Comparison of ENCODE assay signal across 21 cellular contexts in the genomic region with DNA sequence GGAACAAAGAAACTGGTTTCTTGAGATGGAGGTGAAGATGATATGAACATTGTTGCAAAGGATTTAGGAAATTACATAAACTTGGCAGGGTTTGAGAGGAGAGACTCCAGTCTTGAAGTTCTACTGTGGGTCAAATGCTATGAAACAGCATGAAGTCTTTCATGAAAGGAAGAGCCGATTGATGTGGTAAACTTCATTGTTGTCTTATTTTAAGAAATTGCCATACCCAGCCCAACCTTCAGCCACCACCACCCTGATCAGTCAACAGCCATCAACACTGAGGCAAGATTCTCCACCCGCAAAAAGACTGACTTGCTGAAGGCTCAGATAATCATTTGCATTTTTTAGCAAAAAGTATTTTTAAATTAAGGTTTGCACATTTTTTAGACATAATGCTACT. TPM values are rescaled to one million over a fixed set of nuclear protein-coding genes. Genes with fewer than 3 reads are reported as not detected.
DNase-seq lines count a peak whose midpoint lies in the region; ATAC-seq and TF ChIP-seq lines count a peak whose summit lies in the region.
"Had no signal": no experiment of that assay in that cellular context is flagged by ENCODE, and none has a peak within 500 bp of the region (broad histone marks: within the 10 kb centered on the region; RNA-seq: fewer than 3 reads in every experiment).

No MANE protein-coding gene starts in this region.

- peak overlapping the region; percentile 30 for H3K18ac ChIP-seq in mesendoderm (ENCODE audit: low read length)

- POLR2A ChIA-PET in CD4-positive, alpha-beta T cell (lab: Charles Lee), result interaction anchor here (1.0 kb wide), 1 partner anchor 20 kb away, joined by 3 read pairs; no protein-coding TSS in a partner anchor

- H3K9ac ChIP-seq in DND-41 (ENCODE audit: low read depth, low read length), result peak overlapping the region; percentile 58
- no peak overlapping the region for H3K9ac ChIP-seq in mesendoderm (ENCODE audit: low read length)

- H3K27ac ChIP-seq in CD4-positive, alpha-beta T cell (ENCODE audit: low read depth, low read length), result no peak overlapping the region
- H3K27ac ChIP-seq in DND-41 (ENCODE audit: low read length), result peak overlapping the region; percentile 92
- no peak overlapping the region for H3K27ac ChIP-seq in mesendoderm (ENCODE audit: low read depth, low read length)
- H3K27ac ChIP-seq: foreskin keratinocyte, thyroid gland had no signal

- H3K27ac Mint-ChIP-seq in CD4-positive, alpha-beta T cell, result peak overlapping the region; percentile 84
- H3K27ac Mint-ChIP-seq in T-helper 2 cell treated with Interferon-gamma antibody and Interleukin-4, amounts not matched to agents 5 μg/mL and 100 μg/mL, for 36 hours, result peak overlapping the region; percentile 17
- H3K27ac Mint-ChIP-seq in mesothelial cell of epicardium, result no peak overlapping the region
- H3K27ac Mint-ChIP-seq: activated B cell treated with CpG ODN at 0.5 μM for 24 hours; activated naive CD8-positive, alpha-beta T cell treated with anti-CD3 and anti-CD28 coated beads for 36 hours had no signal

- H4K8ac ChIP-seq in mesendoderm (ENCODE audit: low read depth, low read length), result no peak overlapping the region

- no peak overlapping the region for H3K56ac ChIP-seq in mesendoderm (ENCODE audit: low read length)

- H2BK120ac ChIP-seq in mesendoderm (ENCODE audit: low read depth, low read length), result no peak overlapping the region

- no peak for ATAC-seq in CD4-positive, alpha-beta T cell (ENCODE audit: poor library complexity)
- ATAC-seq in DND-41 (ENCODE audit: insufficient read depth, low read depth) (peak; percentile 74), GM18511 (IDR thresholded peaks at IDR 0.05; ENCODE audit: unreplicated experiment) (no peak)
- ATAC-seq: activated T-cell treated with anti-CD3 and anti-CD28 coated beads, Interleukin-2, amount 50 U/mL, for 4 hours; foreskin keratinocyte; K562 had no signal

- no peak overlapping the region for H2BK15ac ChIP-seq in mesendoderm (replicated peaks; ENCODE audit: low read depth)

- no peak overlapping the region for H2BK5ac ChIP-seq in mesendoderm (ENCODE audit: low read length)

- no peaks in the 10 kb centered on the region for H3K27me3 ChIP-seq in CD4-positive, alpha-beta T cell (ENCODE audit: control insufficient read depth, insufficient read depth, low read length)
- H3K27me3 ChIP-seq in DND-41 (ENCODE audit: insufficient read depth, low read length, poor library complexity) (no peaks in the 10 kb centered on the region), mesendoderm (ENCODE audit: insufficient read depth, low read length, poor library complexity) (no peaks in the 10 kb centered on the region)
- H3K27me3 ChIP-seq: foreskin keratinocyte, thyroid gland had no signal

- no peak overlapping the region for H4K5ac ChIP-seq in mesendoderm (ENCODE audit: low read length)

- peak overlapping the region; percentile 3 for H3K4me3 Mint-ChIP-seq in CD4-positive, alpha-beta T cell
- H3K4me3 Mint-ChIP-seq in T-helper 2 cell treated with Interferon-gamma antibody and Interleukin-4, amounts not matched to agents 5 μg/mL and 100 μg/mL, for 36 hours, result peak overlapping the region; percentile 13
- H3K4me3 Mint-ChIP-seq in mesothelial cell of epicardium, result no peak overlapping the region
- H3K4me3 Mint-ChIP-seq: activated B cell treated with CpG ODN at 0.5 μM for 24 hours; activated naive CD8-positive, alpha-beta T cell treated with anti-CD3 and anti-CD28 coated beads for 36 hours had no signal

- H3K9me3 Mint-ChIP-seq in CD4-positive, alpha-beta T cell, result no peaks in the 10 kb centered on the region
- no peaks in the 10 kb centered on the region for H3K9me3 Mint-ChIP-seq in T-helper 2 cell treated with Interferon-gamma antibody and Interleukin-4, amounts not matched to agents 5 μg/mL and 100 μg/mL, for 36 hours
- peaks cover 4% of the 10 kb centered on the region for H3K9me3 Mint-ChIP-seq in mesothelial cell of epicardium
- H3K9me3 Mint-ChIP-seq: activated B cell treated with CpG ODN at 0.5 μM for 24 hours; activated naive CD8-positive, alpha-beta T cell treated with anti-CD3 and anti-CD28 coated beads for 36 hours; activated T-cell treated with anti-CD3 and anti-CD28 coated beads, Interleukin-2, amount 50 U/mL, for 4 hours had no signal

- H2AFZ ChIP-seq in DND-41 (ENCODE audit: low read depth, low read length), result no peak overlapping the region

- peaks cover 25% of the 10 kb centered on the region for H3K79me2 ChIP-seq in DND-41 (ENCODE audit: insufficient read depth, low read length)
- peaks cover 49% of the 10 kb centered on the region for H3K79me2 ChIP-seq in mesendoderm (ENCODE audit: control insufficient read depth, insufficient read depth, low read length)

- CTCF ChIA-PET in CD4-positive, alpha-beta T cell (lab: Charles Lee), result no interaction called here

- no peak overlapping the region for H3K4ac ChIP-seq in mesendoderm (ENCODE audit: low read depth, low read length)

- peaks cover 24% of the 10 kb centered on the region for H3K79me1 ChIP-seq in mesendoderm (ENCODE audit: low read length)

- no peak for TF ChIP-seq CTCF in CD4-positive, alpha-beta T cell (IDR thresholded peaks at IDR 0.05)
- TF ChIP-seq CTCF in DND-41 (IDR thresholded peaks at IDR 0.05; ENCODE audit: borderline replicate concordance, extremely low read depth, low read length, poor library complexity, severe bottlenecking) (no peak), mesothelial cell of epicardium (IDR thresholded peaks at IDR 0.05; ENCODE audit: unreplicated experiment) (no peak)

- H4K20me1 ChIP-seq in DND-41 (ENCODE audit: insufficient read depth, low read length), result no peaks in the 10 kb centered on the region

- H3K36me3 ChIP-seq in DND-41 (ENCODE audit: insufficient read depth, low read length), result no peaks in the 10 kb centered on the region
- no peaks in the 10 kb centered on the region for H3K36me3 ChIP-seq in mesendoderm (ENCODE audit: control insufficient read depth, insufficient read depth, low read length)
- H3K36me3 ChIP-seq: thyroid gland had no signal

- WGBS in mesendoderm (ENCODE audit: extremely low coverage, insufficient coverage, low lambda C conversion rate), result no CpG with 5 or more reads among the region's 2 CpGs

- no peak overlapping the region for H3K23ac ChIP-seq in mesendoderm (ENCODE audit: low read length)

- no peaks in the 10 kb centered on the region for H3K9me3 ChIP-seq in CD4-positive, alpha-beta T cell (ENCODE audit: control insufficient read depth, low read length)
- H3K9me3 ChIP-seq in DND-41 (ENCODE audit: insufficient read depth, low read length, severe bottlenecking), result no peaks in the 10 kb centered on the region
- H3K9me3 ChIP-seq: thyroid gland had no signal

- H3K4me1 Mint-ChIP-seq in CD4-positive, alpha-beta T cell (ENCODE audit: low read depth), result peaks cover 58% of the 10 kb centered on the region
- H3K4me1 Mint-ChIP-seq in T-helper 2 cell treated with Interferon-gamma antibody and Interleukin-4, amounts not matched to agents 5 μg/mL and 100 μg/mL, for 36 hours (ENCODE audit: low read depth), result peaks cover 24% of the 10 kb centered on the region
- peaks cover 47% of the 10 kb centered on the region for H3K4me1 Mint-ChIP-seq in mesothelial cell of epicardium
- H3K4me1 Mint-ChIP-seq: activated B cell treated with CpG ODN at 0.5 μM for 24 hours had no signal

- H3K4me3 ChIP-seq in DND-41 (ENCODE audit: low read depth in 1 of 2, low read length in 2 of 2) (no peak overlapping the region), mesendoderm (ENCODE audit: low read length) (no peak overlapping the region)
- H3K4me3 ChIP-seq: K562, thyroid gland had no signal

- DNase-seq in CD4-positive, alpha-beta T cell, result no peak
- DNase-seq in DND-41 (peak; percentile 70), mesendoderm (no peak), AG08396 (ENCODE audit: low spot score) (no peak), mesothelial cell of epicardium (ENCODE audit: low spot score in 2 of 2, unreplicated experiment in 2 of 2) (no peak)
- DNase-seq in T-helper 2 cell treated with Interferon-gamma antibody and Interleukin-4, amounts not matched to agents 5 μg/mL and 100 μg/mL, for 36 hours (ENCODE audit: low spot score), result no peak
- DNase-seq: activated B cell treated with CpG ODN at 0.5 μM for 24 hours; activated naive CD8-positive, alpha-beta T cell treated with anti-CD3 and anti-CD28 coated beads for 36 hours; activated T-cell treated with anti-CD3 and anti-CD28 coated beads, Interleukin-2, amount 50 U/mL, for 4 hours; cerebellar nuclear complex; COR-L47; erythroblast; foreskin keratinocyte; hippocampal formation; NK-92 treated with Interleukin-12 subunit alpha and Interleukin-12 subunit beta, amount 100 ng/mL, for 24 hours; retina; stimulated activated CD4-positive, alpha-beta T cell treated with anti-CD3 and anti-CD28 coated beads, Interleukin-4, amount 100 ng/mL, for 1 hour; stimulated activated naive CD4-positive, alpha-beta T cell treated with Interleukin-2 at 50 U/mL for 16 hours; thyroid gland had no signal

- intact Hi-C loops in CD4-positive, alpha-beta T cell (cut with DNase I, micrococcal nuclease), result no loop called here

- no peaks in the 10 kb centered on the region for H3K27me3 Mint-ChIP-seq in CD4-positive, alpha-beta T cell
- H3K27me3 Mint-ChIP-seq in T-helper 2 cell treated with Interferon-gamma antibody and Interleukin-4, amounts not matched to agents 5 μg/mL and 100 μg/mL, for 36 hours (ENCODE audit: low read depth), result no peaks in the 10 kb centered on the region
- H3K27me3 Mint-ChIP-seq in mesothelial cell of epicardium (ENCODE audit: low read depth), result no peaks in the 10 kb centered on the region
- H3K27me3 Mint-ChIP-seq: activated B cell treated with CpG ODN at 0.5 μM for 24 hours had no signal

- H3K36me3 Mint-ChIP-seq in CD4-positive, alpha-beta T cell (ENCODE audit: low read depth), result no peaks in the 10 kb centered on the region
- peaks cover 2% of the 10 kb centered on the region for H3K36me3 Mint-ChIP-seq in T-helper 2 cell treated with Interferon-gamma antibody and Interleukin-4, amounts not matched to agents 5 μg/mL and 100 μg/mL, for 36 hours (ENCODE audit: low read depth)
- no peaks in the 10 kb centered on the region for H3K36me3 Mint-ChIP-seq in mesothelial cell of epicardium

- H3K4me1 ChIP-seq in DND-41 (ENCODE audit: insufficient read depth, low read length), result peaks cover 64% of the 10 kb centered on the region
- peaks cover 38% of the 10 kb centered on the region for H3K4me1 ChIP-seq in mesendoderm (ENCODE audit: control insufficient read depth, low read depth, low read length)

- H2AK5ac ChIP-seq in mesendoderm (ENCODE audit: low read length), result no peak overlapping the region

- H3K4me2 ChIP-seq in DND-41 (ENCODE audit: insufficient read depth, low read length), result peak overlapping the region; percentile 77
- no peak overlapping the region for H3K4me2 ChIP-seq in mesendoderm (ENCODE audit: low read length)

RNA-seq across cellular contexts. Expression of gene SIPA1L2, which starts 52.1 kb away (rescaled TPM):
- total RNA-seq in CD4-positive, alpha-beta T cell, result 1 to 10 TPM; 1.8 to 1.9 TPM
- polyA plus RNA-seq in mesendoderm (2013, experiment 1 of 2), result 31.7 TPM
- 33.6 TPM for polyA plus RNA-seq in mesendoderm (2013, experiment 2 of 2)
- total RNA-seq in mesothelial cell of epicardium, result 78.7 to 82.0 TPM (median 81.4 TPM) in 3 replicates
- polyA plus RNA-seq: K562 had no signal

Comparison
In these comparisons a context has a peak if more than half of its experiments do, and no peak if none do; other contexts are left out.
1. RNA of gene SIPA1L2, which starts 52.1 kb away (total RNA-seq): 78.7 to 82.0 TPM in mesothelial cell of epicardium; 1.8 to 1.9 TPM in CD4-positive, alpha-beta T cell; every median in the first group is over 10 times any median in the second.